ENCODE assay signal across 1 cellular context in genomic region chr2:238426568-238427434, GRCh38.
A peak's percentile ranks its signal among the peaks of the same experiment; 100 is the strongest.
TF ChIP-seq lines count a peak whose summit lies in the region.

TSS of gene ASB1 (plus strand) at chr2:238426927. CDS start at chr2:238427071, 144 bp downstream.

TF ChIP-seq in HepG2, 621 proteins besides CTCF, POLR2A, EP300 and RAD21 (continued from another document and continues in another):
- TF ChIP-seq ZBTB46 (CRISPR knock-in tag; IDR thresholded peaks at IDR 0.05; ENCODE audit: borderline replicate concordance) (peak; percentile 43; the same call in 1 of the 2 replicates), NR2F6 (IDR thresholded peaks at IDR 0.05) (no peak), NR2F6 (CRISPR knock-in tag; IDR thresholded peaks at IDR 0.05) (peak; percentile 58; the same call in 1 of the 2 replicates), ZNF224 (CRISPR knock-in tag; IDR thresholded peaks at IDR 0.05) (peak; percentile 74; the same call in 1 of the 2 replicates), REST (IDR thresholded peaks at IDR 0.05; ENCODE audit: borderline replicate concordance in 1 of 2, low read depth in 1 of 2, low read length in 2 of 2) (no peak; a peak in 1 of 4 replicates), ZNF598 (CRISPR knock-in tag; IDR thresholded peaks at IDR 0.05; ENCODE audit: borderline replicate concordance) (peak; percentile 94), E2F2 (CRISPR knock-in tag; IDR thresholded peaks at IDR 0.05; ENCODE audit: borderline replicate concordance) (0 out of 2 replicates have a peak, but pooled peaks have one; percentile 19), BATF2 (CRISPR knock-in tag; IDR thresholded peaks at IDR 0.05) (peak; percentile 60), ASH2L (IDR thresholded peaks at IDR 0.05; ENCODE audit: insufficient read length, low read depth, low read length) (peak; percentile 99), HNRNPUL1 (IDR thresholded peaks at IDR 0.05; ENCODE audit: low read depth, low read length) (no peak), UBTF (CRISPR knock-in tag; IDR thresholded peaks at IDR 0.05) (peak; percentile 66), TCF7L2 (IDR thresholded peaks at IDR 0.05; ENCODE audit: low read depth, low read length) (no peak), ERF (CRISPR knock-in tag; IDR thresholded peaks at IDR 0.05) (peak; percentile 80), HDAC6 (IDR thresholded peaks at IDR 0.05; ENCODE audit: low read depth, low read length) (no peak), HNF1A (IDR thresholded peaks at IDR 0.05; ENCODE audit: low read depth) (no peak), HNF1A (CRISPR knock-in tag; IDR thresholded peaks at IDR 0.05; ENCODE audit: borderline replicate concordance) (peak; percentile 65; the same call in 1 of the 2 replicates), NCOA2 (CRISPR knock-in tag; IDR thresholded peaks at IDR 0.05) (no peak; the same call in 1 of the 2 replicates), POLR2AphosphoS5 (IDR thresholded peaks at IDR 0.05; ENCODE audit: low read depth, low read length) (peak; percentile 87), MYPOP (CRISPR knock-in tag; IDR thresholded peaks at IDR 0.05) (0 out of 2 replicates have a peak, but pooled peaks have one; percentile 42), DPF2 (CRISPR knock-in tag; IDR thresholded peaks at IDR 0.05; ENCODE audit: borderline replicate concordance, low read depth) (no peak; the same call in 1 of the 2 replicates), ATF7-NPFF (CRISPR knock-in tag; IDR thresholded peaks at IDR 0.05; ENCODE audit: low read depth) (peak; percentile 59), THAP9 (CRISPR knock-in tag; IDR thresholded peaks at IDR 0.05; ENCODE audit: borderline replicate concordance) (peak; percentile 65), HNF4G (IDR thresholded peaks at IDR 0.05; ENCODE audit: borderline replicate concordance, low read depth, low read length) (peak; percentile 39; the same call in 1 of the 2 replicates), HNF4G (CRISPR knock-in tag; IDR thresholded peaks at IDR 0.05; ENCODE audit: borderline replicate concordance, low read depth) (no peak; the same call in 1 of the 2 replicates), SALL1 (CRISPR knock-in tag; IDR thresholded peaks at IDR 0.05) (peak; percentile 78), ZNF780A (CRISPR knock-in tag; IDR thresholded peaks at IDR 0.05) (0 out of 2 replicates have a peak, but pooled peaks have one; percentile 5), ZC3H4 (CRISPR knock-in tag; IDR thresholded peaks at IDR 0.05; ENCODE audit: borderline replicate concordance) (no peak), ZBTB1 (CRISPR knock-in tag; IDR thresholded peaks at IDR 0.05; ENCODE audit: borderline replicate concordance) (no peak), SSRP1 (CRISPR knock-in tag; IDR thresholded peaks at IDR 0.05) (no peak), POLR2G (IDR thresholded peaks at IDR 0.05; ENCODE audit: low read depth, low read length) (peak; percentile 97), NR1H2 (CRISPR knock-in tag; IDR thresholded peaks at IDR 0.05; ENCODE audit: borderline replicate concordance, low read depth) (no peak; the same call in 1 of the 2 replicates), TFDP2 (CRISPR knock-in tag; IDR thresholded peaks at IDR 0.05) (peak; percentile 75), ZNF510 (CRISPR knock-in tag; IDR thresholded peaks at IDR 0.05; ENCODE audit: low read depth) (no peak; the same call in 1 of the 2 replicates), TFAP4 (IDR thresholded peaks at IDR 0.05; ENCODE audit: borderline replicate concordance, low read depth) (no peak; the same call in 1 of the 2 replicates)
